Comparison of ENCODE assay signal across 17 cellular contexts in the genomic region with DNA sequence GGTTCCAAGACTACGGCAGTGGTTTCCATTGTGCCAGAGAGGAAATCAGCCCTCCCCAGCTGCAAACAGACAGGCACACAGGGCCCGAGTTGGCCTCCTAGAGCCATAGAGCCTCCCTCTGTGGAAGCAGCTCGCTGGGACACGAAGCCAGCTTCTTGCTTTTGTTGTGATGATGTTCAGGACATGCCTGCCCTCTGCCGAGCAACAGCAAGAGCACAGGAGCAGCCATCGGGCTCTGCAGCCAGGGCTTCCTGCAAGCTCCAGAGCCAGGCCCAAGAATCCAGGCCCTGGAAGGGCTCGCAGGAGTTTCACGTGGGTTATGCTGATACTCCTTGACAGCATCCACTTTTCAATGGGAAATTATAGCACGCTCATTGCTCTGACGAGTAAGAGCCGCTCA. TPM values are rescaled to one million over a fixed set of nuclear protein-coding genes. Genes with fewer than 3 reads are reported as not detected.
DNase-seq lines count a peak whose midpoint lies in the region; ATAC-seq, FAIRE-seq and TF ChIP-seq lines count a peak whose summit lies in the region.
"Had no signal": no experiment of that assay in that cellular context is flagged by ENCODE, and none has a peak within 500 bp of the region (broad histone marks: within the 10 kb centered on the region; RNA-seq: fewer than 3 reads in every experiment).

No MANE protein-coding gene starts in this region.

- no peak overlapping the region for H3K27ac Mint-ChIP-seq in nephron progenitor cell
- H3K27ac Mint-ChIP-seq: activated T-helper 17 cell treated with anti-CD3 and anti-CD28 coated beads, Interleukin-2, amount 50 U/mL, for 72 hours; CD14-positive monocyte had no signal

- no peak overlapping the region for H3K4me3 Mint-ChIP-seq in nephron progenitor cell
- H3K4me3 Mint-ChIP-seq: activated T-helper 17 cell treated with anti-CD3 and anti-CD28 coated beads, Interleukin-2, amount 50 U/mL, for 72 hours; CD14-positive monocyte had no signal

- in situ Hi-C loops in ACHN (cut with HindIII; ENCODE audit: low pct_ligation_motif_present, low pct_unique_long_range_greater_than_20kb, low sequenced_read_pairs): no loop called here

- H3K9ac ChIP-seq in BLaER1 (0 out of 2 replicates have a peak overlapping the region, but pooled peaks have one; percentile 71), adipocyte (ENCODE audit: low read length) (peak overlapping the region; percentile 29)

- TF ChIP-seq CTCF in nephron progenitor cell (IDR thresholded peaks at IDR 0.05): no peak

- H3K27me3 Mint-ChIP-seq in nephron progenitor cell (ENCODE audit: low read depth, poor library complexity): no peaks in the 10 kb centered on the region
- H3K27me3 Mint-ChIP-seq: activated T-helper 17 cell treated with anti-CD3 and anti-CD28 coated beads, Interleukin-2, amount 50 U/mL, for 72 hours had no signal

- H3K9me3 Mint-ChIP-seq in nephron progenitor cell: peaks cover 4% of the 10 kb centered on the region
- H3K9me3 Mint-ChIP-seq: activated T-helper 17 cell treated with anti-CD3 and anti-CD28 coated beads, Interleukin-2, amount 50 U/mL, for 72 hours had no signal

- H3K27ac ChIP-seq in BLaER1: peak overlapping the region; percentile 91
- H3K27ac ChIP-seq: left ventricle myocardium inferior, PC-9 had no signal

- peaks cover 17% of the 10 kb centered on the region for H3K36me3 Mint-ChIP-seq in nephron progenitor cell (ENCODE audit: low read depth)

- H3K4me1 ChIP-seq in BLaER1 (peaks cover 57% of the 10 kb centered on the region), adipocyte (ENCODE audit: control insufficient read depth, insufficient read depth, low read length) (no peaks in the 10 kb centered on the region)

- ATAC-seq in HG02610 (IDR thresholded peaks at IDR 0.05; ENCODE audit: unreplicated experiment): no peak
- ATAC-seq: activated T-helper 17 cell treated with anti-CD3 and anti-CD28 coated beads, Interleukin-2, amount 50 U/mL, for 72 hours had no signal

- H3K9me3 ChIP-seq in BLaER1: no peaks in the 10 kb centered on the region
- H3K9me3 ChIP-seq in adipocyte (ENCODE audit: control insufficient read depth, low read length): no peaks in the 10 kb centered on the region
- H3K9me3 ChIP-seq: left ventricle myocardium inferior had no signal

- H3K4me2 ChIP-seq in BLaER1: peak overlapping the region; percentile 71; the same call in 1 of the 2 replicates
- H3K4me2 ChIP-seq: PC-9 had no signal

- intact Hi-C loops in posterior cingulate gyrus (cut with DNase I): loop anchor here (10.0 kb wide), 2 partner anchors 229 to 339 kb away; no protein-coding TSS in a partner anchor

- H3K4me3 ChIP-seq in BLaER1 (no peak overlapping the region), adipocyte (ENCODE audit: low read length) (no peak overlapping the region)
- H3K4me3 ChIP-seq: left ventricle myocardium inferior, PC-9 had no signal

- no peaks in the 10 kb centered on the region for H4K20me1 ChIP-seq in BLaER1

- FAIRE-seq in frontal cortex (lab: Jason Lieb, UNC): no peak

- no peak for DNase-seq in adipocyte (ENCODE audit: low read depth)
- DNase-seq in frontal cortex (ENCODE audit: low spot score in 2 of 2): peak; percentile 51 to 57
- peak; percentile 63 to 97 (median 74) for DNase-seq in posterior cingulate gyrus
- no peak for DNase-seq in ACHN
- no peak for DNase-seq in nephron progenitor cell
- DNase-seq in CD1c-positive myeloid dendritic cell (ENCODE audit: extremely low spot score): no peak
- DNase-seq: DMS79; effector CD4-positive, alpha-beta T cell; left ventricle myocardium inferior; NCI-H2029; NCI-H69; PC-9; SW 1271 had no signal

- H3K27me3 ChIP-seq in BLaER1: no peaks in the 10 kb centered on the region
- no peaks in the 10 kb centered on the region for H3K27me3 ChIP-seq in adipocyte (replicated peaks; ENCODE audit: control insufficient read depth, insufficient read depth, low read length)

- H3K36me3 ChIP-seq in BLaER1 (peaks cover 57% of the 10 kb centered on the region), adipocyte (ENCODE audit: control insufficient read depth, insufficient read depth, low read length, severe bottlenecking) (no peaks in the 10 kb centered on the region)

- H3K4me1 Mint-ChIP-seq in nephron progenitor cell: peaks cover 40% of the 10 kb centered on the region

RNA-seq across cellular contexts. Expression of a gene that starts 18.5 kb away (rescaled TPM):
- total RNA-seq in frontal cortex: 8.2 TPM

Comparison
In these comparisons a context has a peak if more than half of its experiments do, and no peak if none do; other contexts are left out.
1. DNase-seq: peak in frontal cortex (2 of 2) and posterior cingulate gyrus (10 of 10); none in adipocyte (single experiment), ACHN (single experiment), nephron progenitor cell (single experiment) and CD1c-positive myeloid dendritic cell (single experiment).